9 cellular contexts compared by ENCODE assay signal in genomic region chr11:95849087-95849825, GRCh38. TPM values are rescaled to one million over a fixed set of nuclear protein-coding genes. Genes with fewer than 3 reads are reported as not detected.
A peak's percentile ranks its signal among the peaks of the same experiment; 100 is the strongest.
DNase-seq lines count a peak whose midpoint lies in the region; ATAC-seq and TF ChIP-seq lines count a peak whose summit lies in the region.
"Had no signal": no experiment of that assay in that cellular context is flagged by ENCODE, and none has a peak within 500 bp of the region (broad histone marks: within the 10 kb centered on the region; RNA-seq: fewer than 3 reads in every experiment).

No MANE protein-coding gene starts in this region.

- no peaks in the 10 kb centered on the region for H3K9me3 ChIP-seq in SJSA1 (replicated peaks)
- H3K9me3 ChIP-seq in left lung = no peaks in the 10 kb centered on the region
- H3K9me3 ChIP-seq in thoracic aorta = no peaks in the 10 kb centered on the region
- H3K9me3 ChIP-seq: neutrophil had no signal

- H3K36me3 ChIP-seq in SJSA1 (peaks cover 30% of the 10 kb centered on the region), left lung (peaks cover 0 to 18% of the 10 kb centered on the region in 2 donors), thoracic aorta (peaks cover 4% of the 10 kb centered on the region)

- intact Hi-C loops in left lung (cut with DNase I) = no loop called here

- TF ChIP-seq CTCF in AG10803 (conservative IDR thresholded peaks at IDR 0.05; ENCODE audit: low read length) (peak; percentile 63), GM13976 (IDR thresholded peaks at IDR 0.05; ENCODE audit: borderline replicate concordance, control extremely low read depth, extremely low read depth, insufficient read depth, missing control alignments) (peak; percentile 50), left lung (IDR thresholded peaks at IDR 0.05) (peak; percentile 15 to 25), thoracic aorta (IDR thresholded peaks at IDR 0.05) (peak; percentile 51)

- DNase-seq in AG10803 (ENCODE audit: low read depth) = peak; percentile 69
- peak; percentile 15 for DNase-seq in GM13976 (ENCODE audit: low spot score)
- DNase-seq in HPDE6-E6E7 (ENCODE audit: extremely low spot score) = peak; percentile 25
- peak; percentile 24 to 41 for DNase-seq in SJSA1 (ENCODE audit: low read depth in 1 of 2, low spot score in 2 of 2)
- peak; percentile 23 for DNase-seq in cerebellum (ENCODE audit: low spot score)
- DNase-seq in left lung = peak in 1 of 2 donors; percentile 34
- no peak for DNase-seq in thoracic aorta (ENCODE audit: low spot score)

- H3K4me1 ChIP-seq in SJSA1 (replicated peaks) = no peaks in the 10 kb centered on the region
- peaks cover 5% of the 10 kb centered on the region in 2 donors for H3K4me1 ChIP-seq in left lung
- H3K4me1 ChIP-seq in thoracic aorta (ENCODE audit: control insufficient read depth in 1 of 2, low read depth in 2 of 2) = peaks cover 0 to 3% of the 10 kb centered on the region in 2 donors

- in situ Hi-C loops in GM13976 (cut with MboI; ENCODE audit: low sequenced_read_pairs, unreplicated experiment) = no loop called here

- H3K27me3 ChIP-seq in SJSA1 (replicated peaks) (no peaks in the 10 kb centered on the region), left lung (no peaks in the 10 kb centered on the region), thoracic aorta (replicated peaks; ENCODE audit: insufficient read depth) (no peaks in the 10 kb centered on the region)
- H3K27me3 ChIP-seq: neutrophil had no signal

- no peak overlapping the region for H3K4me3 ChIP-seq in AG10803 (ENCODE audit: low read length)
- H3K4me3 ChIP-seq in SJSA1 = no peak overlapping the region
- no peak overlapping the region for H3K4me3 ChIP-seq in left lung
- H3K4me3 ChIP-seq in thoracic aorta = no peak overlapping the region

- ATAC-seq in left lung (peak; percentile 97), thoracic aorta (ENCODE audit: insufficient number of reproducible peaks, low FRiP score, low read depth) (peak; percentile 74), GM21737 (IDR thresholded peaks at IDR 0.05; ENCODE audit: unreplicated experiment) (no peak)

- H3K27ac ChIP-seq in SJSA1 = no peak overlapping the region
- peak overlapping the region in 1 of 2 donors; percentile 40 for H3K27ac ChIP-seq in left lung
- peak overlapping the region in 1 of 2 donors; percentile 59 for H3K27ac ChIP-seq in thoracic aorta
- H3K27ac ChIP-seq: neutrophil had no signal

RNA-seq across cellular contexts. Expression of gene CEP57, which starts 59.0 kb away (rescaled TPM):
- total RNA-seq in SJSA1 (2014; rRNA removed; shearing (Covaris generic)) = 39.7 and 40.7 TPM in 2 replicates
- total RNA-seq in cerebellum (80.8 TPM), left lung (10 to 100 TPM; 28.3 to 37.1 TPM), thoracic aorta (10 to 100 TPM; 23.6 to 26.3 TPM)

RNA-seq across cellular contexts. Expression of gene FAM76B, which starts 59.7 kb away (rescaled TPM):
- total RNA-seq in SJSA1 (2014; rRNA removed; shearing (Covaris generic)) = 5.8 and 13.4 TPM in 2 replicates
- total RNA-seq in cerebellum (53.9 TPM), left lung (10 to 100 TPM; 13.6 to 23.7 TPM), thoracic aorta (10 to 100 TPM; 21.6 to 49.3 TPM)
